ENCODE assay signal across 16 cellular contexts in genomic region chr2:200397785-200398184, GRCh38.
A peak's percentile ranks its signal among the peaks of the same experiment; 100 is the strongest.
DNase-seq lines count a peak whose midpoint lies in the region; ATAC-seq and TF ChIP-seq lines count a peak whose summit lies in the region.
"Had no signal": no experiment of that assay in that cellular context is flagged by ENCODE, and none has a peak within 500 bp of the region (broad histone marks: within the 10 kb centered on the region; RNA-seq: fewer than 3 reads in every experiment).

No MANE protein-coding gene starts in this region.

- H3K27me3 ChIP-seq in brain microvascular endothelial cell (replicated peaks), result no peaks in the 10 kb centered on the region
- H3K27me3 ChIP-seq: BLaER1 treated with 17β-estradiol and CSF1 and Interleukin-3, amounts not matched to agents 10 nM and 100 nM had no signal

- DNase-seq in Daoy (ENCODE audit: low read depth) (peak; percentile 67), M059J (ENCODE audit: low read depth) (peak; percentile 84), brain microvascular endothelial cell (no peak), DMS 273 treated with DMSO at 0.1 percent for 48 hours (lab: John Stamatoyannopoulos, UW) (no peak)
- no peak for DNase-seq in activated naive CD8-positive, alpha-beta T cell treated with anti-CD3 and anti-CD28 coated beads, Interleukin-2, amount 50 U/mL, for 24 hours
- DNase-seq: activated naive CD4-positive, alpha-beta T cell treated with anti-CD3 and anti-CD28 coated beads, Interleukin-2, amount 10 ng/mL, durations not matched to agents 7 days and 5 days; immature natural killer cell; NCI-H1105; NCI-H526 treated with DMSO at 0.1 percent for 48 hours; SHP77; stimulated activated naive CD8-positive, alpha-beta T cell treated with anti-CD3 and anti-CD28 coated beads, Interleukin-15, Interleukin-2, amounts not matched to agents 100 U/mL and 50 U/mL, for 24 hours had no signal

- TF ChIP-seq CTCF in brain microvascular endothelial cell (IDR thresholded peaks at IDR 0.05; ENCODE audit: low read depth, low read length, missing control alignments) (peak; percentile 27), nephron (IDR thresholded peaks at IDR 0.05; ENCODE audit: unreplicated experiment in 3 of 3) (no peak)

- H3K4me3 Mint-ChIP-seq in nephron, result no peak overlapping the region
- no peak overlapping the region for H3K4me3 Mint-ChIP-seq in activated naive CD8-positive, alpha-beta T cell treated with anti-CD3 and anti-CD28 coated beads, Interleukin-2, amount 50 U/mL, for 24 hours
- H3K4me3 Mint-ChIP-seq: activated naive CD4-positive, alpha-beta T cell treated with anti-CD3 and anti-CD28 coated beads, Interleukin-2, amount 10 ng/mL, durations not matched to agents 7 days and 5 days; immature natural killer cell had no signal

- in situ Hi-C loops in brain microvascular endothelial cell (cut with HindIII; ENCODE audit: low pct_ligation_motif_present, low sequenced_read_pairs), result no loop called here

- ATAC-seq in activated naive CD8-positive, alpha-beta T cell treated with anti-CD3 and anti-CD28 coated beads, Interleukin-2, amount 50 U/mL, for 24 hours, result no peak
- no peak for ATAC-seq in GM18870 (IDR thresholded peaks at IDR 0.05; ENCODE audit: unreplicated experiment)
- no peak for ATAC-seq in GM21786 (IDR thresholded peaks at IDR 0.05; ENCODE audit: unreplicated experiment)
- ATAC-seq: stimulated activated naive CD8-positive, alpha-beta T cell treated with anti-CD3 and anti-CD28 coated beads, Interleukin-15, Interleukin-2, amounts not matched to agents 100 U/mL and 50 U/mL, for 24 hours had no signal

- H3K36me3 ChIP-seq in brain microvascular endothelial cell (replicated peaks), result no peaks in the 10 kb centered on the region

- H3K4me1 Mint-ChIP-seq in nephron, result peaks cover 26% of the 10 kb centered on the region
- peaks cover 2% of the 10 kb centered on the region for H3K4me1 Mint-ChIP-seq in activated naive CD8-positive, alpha-beta T cell treated with anti-CD3 and anti-CD28 coated beads, Interleukin-2, amount 50 U/mL, for 24 hours
- H3K4me1 Mint-ChIP-seq: activated naive CD4-positive, alpha-beta T cell treated with anti-CD3 and anti-CD28 coated beads, Interleukin-2, amount 10 ng/mL, durations not matched to agents 7 days and 5 days; immature natural killer cell had no signal

- peaks cover 17% of the 10 kb centered on the region for H3K36me3 Mint-ChIP-seq in nephron (ENCODE audit: low read depth)
- no peaks in the 10 kb centered on the region for H3K36me3 Mint-ChIP-seq in activated naive CD8-positive, alpha-beta T cell treated with anti-CD3 and anti-CD28 coated beads, Interleukin-2, amount 50 U/mL, for 24 hours (ENCODE audit: low read depth)

- no peaks in the 10 kb centered on the region for H3K27me3 Mint-ChIP-seq in nephron (ENCODE audit: low read depth)
- H3K27me3 Mint-ChIP-seq in activated naive CD8-positive, alpha-beta T cell treated with anti-CD3 and anti-CD28 coated beads, Interleukin-2, amount 50 U/mL, for 24 hours, result no peaks in the 10 kb centered on the region
- H3K27me3 Mint-ChIP-seq: activated naive CD4-positive, alpha-beta T cell treated with anti-CD3 and anti-CD28 coated beads, Interleukin-2, amount 10 ng/mL, durations not matched to agents 7 days and 5 days had no signal

- H3K27ac Mint-ChIP-seq in nephron, result peak overlapping the region; percentile 50 to 86 (median 85)
- H3K27ac Mint-ChIP-seq in activated naive CD8-positive, alpha-beta T cell treated with anti-CD3 and anti-CD28 coated beads, Interleukin-2, amount 50 U/mL, for 24 hours, result no peak overlapping the region
- H3K27ac Mint-ChIP-seq: activated naive CD4-positive, alpha-beta T cell treated with anti-CD3 and anti-CD28 coated beads, Interleukin-2, amount 10 ng/mL, durations not matched to agents 7 days and 5 days; immature natural killer cell had no signal

- H3K27ac ChIP-seq in brain microvascular endothelial cell, result peak overlapping the region; percentile 32
- H3K27ac ChIP-seq: BLaER1 treated with 17β-estradiol and CSF1 and Interleukin-3, amounts not matched to agents 10 nM and 100 nM; coronary artery had no signal

- H3K9me3 Mint-ChIP-seq in nephron, result peaks cover 3% of the 10 kb centered on the region
- H3K9me3 Mint-ChIP-seq in activated naive CD8-positive, alpha-beta T cell treated with anti-CD3 and anti-CD28 coated beads, Interleukin-2, amount 50 U/mL, for 24 hours, result no peaks in the 10 kb centered on the region
- H3K9me3 Mint-ChIP-seq: activated naive CD4-positive, alpha-beta T cell treated with anti-CD3 and anti-CD28 coated beads, Interleukin-2, amount 10 ng/mL, durations not matched to agents 7 days and 5 days; immature natural killer cell had no signal

- H3K4me3 ChIP-seq in brain microvascular endothelial cell (ENCODE audit: low read depth, low read length), result no peak overlapping the region
- H3K4me3 ChIP-seq: BLaER1 treated with 17β-estradiol and CSF1 and Interleukin-3, amounts not matched to agents 10 nM and 100 nM; coronary artery had no signal

Comparison
In these comparisons a context has a peak if more than half of its experiments do, and no peak if none do; other contexts are left out.
1. DNase-seq: peak in Daoy (single experiment) and M059J (single experiment); none in brain microvascular endothelial cell (single experiment), activated naive CD8-positive, alpha-beta T cell treated with anti-CD3 and anti-CD28 coated beads, Interleukin-2, amount 50 U/mL, for 24 hours (single experiment) and DMS 273 treated with DMSO at 0.1 percent for 48 hours (single experiment).